1 cellular context compared by ENCODE assay signal in genomic region chr15:88166330-88166993, GRCh38.
TF ChIP-seq lines count a peak whose summit lies in the region.

No MANE protein-coding gene starts in this region.

TF ChIP-seq in HepG2, 621 proteins besides CTCF, POLR2A, EP300 and RAD21 (continued from another document and continues in another):
- TF ChIP-seq UBTF (CRISPR knock-in tag; IDR thresholded peaks at IDR 0.05): no peak
- TF ChIP-seq MTERF4 (CRISPR knock-in tag; IDR thresholded peaks at IDR 0.05): no peak
- no peak for TF ChIP-seq SMYD3 (CRISPR knock-in tag; IDR thresholded peaks at IDR 0.05)
- 0 out of 2 replicates have a peak, but pooled peaks have one; percentile 28 for TF ChIP-seq TFE3 (CRISPR knock-in tag; IDR thresholded peaks at IDR 0.05)
- TF ChIP-seq FUBP1 (CRISPR knock-in tag; IDR thresholded peaks at IDR 0.05; ENCODE audit: borderline replicate concordance): no peak
- no peak for TF ChIP-seq SALL2 (CRISPR knock-in tag; IDR thresholded peaks at IDR 0.05)
- TF ChIP-seq HMGA1 (CRISPR knock-in tag; conservative IDR thresholded peaks at IDR 0.05): no peak
- TF ChIP-seq TOPORS (CRISPR knock-in tag; IDR thresholded peaks at IDR 0.05): no peak
- TF ChIP-seq HMG20A (CRISPR knock-in tag; IDR thresholded peaks at IDR 0.05; ENCODE audit: borderline replicate concordance): no peak
- TF ChIP-seq ZBTB25 (CRISPR knock-in tag; IDR thresholded peaks at IDR 0.05): 0 out of 2 replicates have a peak, but pooled peaks have one; percentile 33
- no peak for TF ChIP-seq MYNN (CRISPR knock-in tag; IDR thresholded peaks at IDR 0.05; ENCODE audit: low read depth)
- TF ChIP-seq JDP2 (CRISPR knock-in tag; IDR thresholded peaks at IDR 0.05; ENCODE audit: borderline replicate concordance): no peak
- no peak for TF ChIP-seq BRF2 (CRISPR knock-in tag; IDR thresholded peaks at IDR 0.05)
- no peak for TF ChIP-seq ZNF350 (CRISPR knock-in tag; IDR thresholded peaks at IDR 0.05; ENCODE audit: borderline replicate concordance, low read depth)
- no peak for TF ChIP-seq BCLAF1 (IDR thresholded peaks at IDR 0.05)
- peak; percentile 51; the same call in 1 of the 2 replicates for TF ChIP-seq THRA (CRISPR knock-in tag; IDR thresholded peaks at IDR 0.05; ENCODE audit: borderline replicate concordance)
- peak; percentile 57; the same call in 1 of the 2 replicates for TF ChIP-seq ERF (CRISPR knock-in tag; IDR thresholded peaks at IDR 0.05)
- no peak for TF ChIP-seq ZNF253 (CRISPR knock-in tag; IDR thresholded peaks at IDR 0.05; ENCODE audit: borderline replicate concordance)
- TF ChIP-seq EEA1 (CRISPR knock-in tag; IDR thresholded peaks at IDR 0.05; ENCODE audit: borderline replicate concordance): no peak
- no peak for TF ChIP-seq SOX6 (IDR thresholded peaks at IDR 0.05)
- no peak for TF ChIP-seq SOX6 (CRISPR knock-in tag; IDR thresholded peaks at IDR 0.05)
- no peak for TF ChIP-seq ATM (IDR thresholded peaks at IDR 0.05; ENCODE audit: borderline replicate concordance)
- TF ChIP-seq ZSCAN31 (CRISPR knock-in tag; IDR thresholded peaks at IDR 0.05; ENCODE audit: low read depth): no peak
- no peak for TF ChIP-seq ZBTB2 (CRISPR knock-in tag; IDR thresholded peaks at IDR 0.05; ENCODE audit: low read depth)
- no peak for TF ChIP-seq HNRNPL (IDR thresholded peaks at IDR 0.05; ENCODE audit: low read depth, low read length)
- TF ChIP-seq ZBTB43 (CRISPR knock-in tag; conservative IDR thresholded peaks at IDR 0.05): no peak
- no peak for TF ChIP-seq ZNF512B (CRISPR knock-in tag; IDR thresholded peaks at IDR 0.05; ENCODE audit: borderline replicate concordance)
- no peak for TF ChIP-seq POGK (CRISPR knock-in tag; conservative IDR thresholded peaks at IDR 0.05)
